Comparison of ENCODE assay signal across 1 cellular context in genomic region chr17:29558139-29558538, GRCh38.
TF ChIP-seq lines count a peak whose summit lies in the region.

No MANE protein-coding gene starts in this region.

TF ChIP-seq in K562, 482 proteins besides CTCF, POLR2A, EP300 and RAD21:
- TF ChIP-seq HLTF (IDR thresholded peaks at IDR 0.05) (0 out of 2 replicates have a peak, but pooled peaks have one; percentile 31), MTA1 (IDR thresholded peaks at IDR 0.05; ENCODE audit: borderline replicate concordance) (0 out of 2 replicates have a peak, but pooled peaks have one; percentile 26), CEBPB (tag; IDR thresholded peaks at IDR 0.05) (0 out of 2 replicates have a peak, but pooled peaks have one; percentile 20), ZBTB2 (IDR thresholded peaks at IDR 0.05) (0 out of 2 replicates have a peak, but pooled peaks have one; percentile 21), ZNF512 (tag; IDR thresholded peaks at IDR 0.05) (peak; percentile 99)
TF ChIP-seq in K562: peak in this region for 5; not testable (repeated sequence) for 477.
